In genomic region chr15:50944692-50945091, GRCh38 we compare ENCODE assay signal across 26 cellular contexts. TPM values are rescaled to one million over a fixed set of nuclear protein-coding genes. Genes with fewer than 3 reads are reported as not detected.
DNase-seq lines count a peak whose midpoint lies in the region; ATAC-seq, FAIRE-seq and TF ChIP-seq lines count a peak whose summit lies in the region.
"Had no signal": no experiment of that assay in that cellular context is flagged by ENCODE, and none has a peak within 500 bp of the region (broad histone marks: within the 10 kb centered on the region; RNA-seq: fewer than 3 reads in every experiment).

No MANE protein-coding gene starts in this region.

- no peak overlapping the region for H2BK15ac ChIP-seq in H1 (ENCODE audit: low read length)

- H3K36me3 ChIP-seq in H1 (ENCODE audit: control insufficient read depth in 2 of 4, insufficient read depth in 4 of 4, low read length in 3 of 4): peaks cover 0 to 4% (median 1%) of the 10 kb centered on the region in 4 experiments; a peak in 3 of 8 replicates
- peaks cover 0 to 34% of the 10 kb centered on the region in 2 donors for H3K36me3 ChIP-seq in gastrocnemius medialis

- in situ Hi-C loops in G401 (cut with HindIII; ENCODE audit: low sequenced_read_pairs) (no loop called here), gastrocnemius medialis (cut with MboI; ENCODE audit: low sequenced_read_pairs in 4 of 4) (no loop called here)

- TF ChIP-seq CTCF in H1 (IDR thresholded peaks at IDR 0.05; ENCODE audit: control extremely low read depth in 1 of 3, insufficient read depth in 1 of 3, low read depth in 1 of 3, low read length in 3 of 3) (no peak), fibroblast of the aortic adventitia (IDR thresholded peaks at IDR 0.05; ENCODE audit: insufficient read depth, low read length) (no peak), gastrocnemius medialis (IDR thresholded peaks at IDR 0.05 in 4 of 5, conservative IDR thresholded peaks at IDR 0.05 in 1 of 5) (no peak), nephron progenitor cell (IDR thresholded peaks at IDR 0.05) (no peak)

- H2BK12ac ChIP-seq in H1 (ENCODE audit: low read depth, low read length): no peak overlapping the region

- no peak overlapping the region for H2AFZ ChIP-seq in H1 (ENCODE audit: low read length)
- H2AFZ ChIP-seq: GM23338 had no signal

- no peak overlapping the region for H2AK5ac ChIP-seq in H1 (ENCODE audit: low read depth, low read length)

- H3K79me2 ChIP-seq in H1 (ENCODE audit: control insufficient read depth in 1 of 2, insufficient read depth in 2 of 2, low read length in 2 of 2): no peaks in the 10 kb centered on the region

- no peak overlapping the region for H3K18ac ChIP-seq in H1 (ENCODE audit: extremely low read depth, low read length)

- H3K9me3 ChIP-seq in H1 (ENCODE audit: insufficient read depth in 2 of 2, low read depth in 1 of 2, low read length in 1 of 2): no peaks in the 10 kb centered on the region
- H3K9me3 ChIP-seq in gastrocnemius medialis: no peaks in the 10 kb centered on the region
- H3K9me3 ChIP-seq: BLaER1 treated with 17β-estradiol and CSF1 and Interleukin-3, amounts not matched to agents 10 nM and 100 nM had no signal

- H2BK120ac ChIP-seq in H1 (replicated peaks; ENCODE audit: low read depth, low read length): no peak overlapping the region

- H3K27me3 ChIP-seq in H1 (replicated peaks in 1 of 4; ENCODE audit: control insufficient read depth in 3 of 4, extremely low read depth in 1 of 4, insufficient read depth in 3 of 4, low read length in 3 of 4) (no peaks in the 10 kb centered on the region), gastrocnemius medialis (no peaks in the 10 kb centered on the region)
- H3K27me3 ChIP-seq: BLaER1 treated with 17β-estradiol and CSF1 and Interleukin-3, amounts not matched to agents 10 nM and 100 nM had no signal

- FAIRE-seq in H1 (lab: Jason Lieb, UNC): peak; percentile 7
- FAIRE-seq: G401.6, GM19239, HTR-8/SVneo had no signal

- no peak overlapping the region for H4K5ac ChIP-seq in H1 (ENCODE audit: insufficient read length, low read depth, low read length)

- no peak for TF ChIP-seq POLR2A in H1 (IDR thresholded peaks at IDR 0.05; ENCODE audit: control extremely low read depth in 1 of 2, low read depth in 2 of 2, low read length in 2 of 2)
- no peak for TF ChIP-seq POLR2A in gastrocnemius medialis (IDR thresholded peaks at IDR 0.05)

- no peak overlapping the region for H3K4me3 Mint-ChIP-seq in nephron progenitor cell
- H3K4me3 Mint-ChIP-seq: B cell; CD4-positive, CD25-positive, alpha-beta regulatory T cell; CD8-positive, alpha-beta memory T cell; GM23338; HFFc6 had no signal

- no peak overlapping the region for H4K8ac ChIP-seq in H1 (ENCODE audit: extremely low read depth, insufficient read depth, low read length)

- no peak overlapping the region for H3K4me3 ChIP-seq in H1 (ENCODE audit: extremely low read depth in 1 of 4, insufficient read depth in 2 of 4, low read depth in 3 of 4, low read length in 4 of 4)
- H3K4me3 ChIP-seq in fibroblast of the aortic adventitia (ENCODE audit: low read depth, low read length): no peak overlapping the region
- no peak overlapping the region for H3K4me3 ChIP-seq in gastrocnemius medialis
- H3K4me3 ChIP-seq: BLaER1 treated with 17β-estradiol and CSF1 and Interleukin-3, amounts not matched to agents 10 nM and 100 nM; GM23338 had no signal

- ATAC-seq in gastrocnemius medialis (peak; percentile 50 to 77), HG03521 (IDR thresholded peaks at IDR 0.05; ENCODE audit: unreplicated experiment) (no peak)
- ATAC-seq: GM23338, HCT116 had no signal

- H3K9ac ChIP-seq in H1 (replicated peaks in 1 of 4; ENCODE audit: extremely low read depth in 1 of 4, low read depth in 3 of 4, low read length in 3 of 4): no peak overlapping the region
- H3K9ac ChIP-seq: BLaER1 treated with 17β-estradiol and CSF1 and Interleukin-3, amounts not matched to agents 10 nM and 100 nM had no signal

- H3K14ac ChIP-seq in H1 (ENCODE audit: insufficient read length): no peak overlapping the region

- no peak overlapping the region for H4K91ac ChIP-seq in H1 (replicated peaks; ENCODE audit: insufficient read length, low read length)

- H3K4ac ChIP-seq in H1 (replicated peaks; ENCODE audit: insufficient read length, low read depth, low read length): no peak overlapping the region

- H3K27me3 Mint-ChIP-seq in nephron progenitor cell (ENCODE audit: low read depth, poor library complexity): no peaks in the 10 kb centered on the region
- H3K27me3 Mint-ChIP-seq: B cell; CD4-positive, CD25-positive, alpha-beta regulatory T cell; CD8-positive, alpha-beta memory T cell had no signal

- TF ChIP-seq EP300 in H1 (IDR thresholded peaks at IDR 0.05; ENCODE audit: borderline replicate concordance in 1 of 2, low read depth in 2 of 2, low read length in 2 of 2): no peak

- CTCF ChIA-PET in H1 (lab: Charles Lee; ENCODE audit: partially characterized antibody): interaction anchor here (0.6 to 1.4 kb wide), 2 partner anchors 155 to 459 kb away, joined by 3 to 4 read pairs; no protein-coding TSS in a partner anchor

- no peaks in the 10 kb centered on the region for H3K4me1 Mint-ChIP-seq in nephron progenitor cell
- H3K4me1 Mint-ChIP-seq: B cell; CD8-positive, alpha-beta memory T cell; GM23338 had no signal

- no peaks in the 10 kb centered on the region for H4K20me1 ChIP-seq in H1 (replicated peaks in 1 of 2; ENCODE audit: control insufficient read depth in 1 of 2, insufficient read depth in 2 of 2, low read length in 2 of 2)
- H4K20me1 ChIP-seq: BLaER1 treated with 17β-estradiol and CSF1 and Interleukin-3, amounts not matched to agents 10 nM and 100 nM had no signal

- H3K4me1 ChIP-seq in H1 (replicated peaks in 1 of 4; ENCODE audit: control insufficient read depth in 3 of 4, insufficient read depth in 4 of 4, low read length in 3 of 4) (no peaks in the 10 kb centered on the region), gastrocnemius medialis (peaks cover 0 to 9% of the 10 kb centered on the region in 2 donors)

- no peak overlapping the region for H3K4me2 ChIP-seq in H1 (ENCODE audit: insufficient read depth in 1 of 2, low read depth in 2 of 2, low read length in 2 of 2)
- H3K4me2 ChIP-seq: GM23338 had no signal

- no peaks in the 10 kb centered on the region for H3K23me2 ChIP-seq in H1 (ENCODE audit: low read depth, low read length)

- H2BK5ac ChIP-seq in H1 (ENCODE audit: low read depth, low read length): no peak overlapping the region

- no peaks in the 10 kb centered on the region for H3K79me1 ChIP-seq in H1 (ENCODE audit: low read depth, low read length)

- H2BK20ac ChIP-seq in H1 (ENCODE audit: low read length): no peak overlapping the region

- no peaks in the 10 kb centered on the region for H3K9me3 Mint-ChIP-seq in nephron progenitor cell
- H3K9me3 Mint-ChIP-seq: CD4-positive, CD25-positive, alpha-beta regulatory T cell; CD8-positive, alpha-beta memory T cell; GM23338; HFFc6 had no signal

- POLR2A ChIA-PET in H1 (lab: Charles Lee; ENCODE audit: partially characterized antibody): no interaction called here

- no peak overlapping the region for H3K27ac Mint-ChIP-seq in nephron progenitor cell
- H3K27ac Mint-ChIP-seq: B cell; CD8-positive, alpha-beta memory T cell; GM23338; HFFc6 had no signal

- no peak for TF ChIP-seq RAD21 in H1 (IDR thresholded peaks at IDR 0.05 in 1 of 2, conservative IDR thresholded peaks at IDR 0.05 in 1 of 2; ENCODE audit: low read depth in 2 of 2, low read length in 2 of 2)

- H3K36me3 Mint-ChIP-seq in nephron progenitor cell (ENCODE audit: low read depth): peaks cover 33% of the 10 kb centered on the region

- DNase-seq in G401 (ENCODE audit: low spot score) (peak; percentile 7), H1 (ENCODE audit: low read depth in 1 of 2, low spot score in 2 of 2) (no peak), fibroblast of the aortic adventitia (ENCODE audit: low read depth) (peak; percentile 71), gastrocnemius medialis (no peak), T-helper 9 cell (no peak), nephron progenitor cell (no peak)
- no peak for DNase-seq in activated CD4-positive, alpha-beta T cell treated with anti-CD3 and anti-CD28 coated beads, Interleukin-2, amount 50 U/mL, for 1 hour
- DNase-seq: 8988T; CD4-positive, CD25-positive, alpha-beta regulatory T cell; CD8-positive, alpha-beta memory T cell; COR-L47; DMS 273 treated with DMSO at 0.1 percent for 48 hours; DMS53; DND-41; EL; H7; HFFc6; IMR-90 had no signal

- H3K23ac ChIP-seq in H1 (ENCODE audit: insufficient read length): no peak overlapping the region

- no peak overlapping the region for H3K27ac ChIP-seq in H1 (ENCODE audit: low read depth, low read length)
- H3K27ac ChIP-seq in gastrocnemius medialis: peak overlapping the region in 1 of 4 donors; percentile 12
- H3K27ac ChIP-seq: BLaER1 treated with 17β-estradiol and CSF1 and Interleukin-3, amounts not matched to agents 10 nM and 100 nM had no signal

- 91% methylated on average over 3 of the region's 3 CpGs; no CpG with 5 or more reads in 1 of the 2 experiments for WGBS in H1 (ENCODE audit: extremely low coverage in 1 of 2, insufficient coverage in 1 of 2, insufficient read length in 1 of 2, insufficient replicate concordance in 2 of 2, low coverage in 1 of 2, low lambda C conversion rate in 2 of 2, missing lambda C conversion rate in 1 of 2), 2 experiments

- H3K56ac ChIP-seq in H1 (replicated peaks; ENCODE audit: insufficient read length, low read depth, low read length): no peak overlapping the region

- intact Hi-C loops in gastrocnemius medialis (cut with DNase I; ENCODE audit: low total_unique reads): no loop called here

TF ChIP-seq in H1, 55 proteins besides CTCF, POLR2A, EP300 and RAD21 (continues in another document):
- TF ChIP-seq CHD1 (IDR thresholded peaks at IDR 0.05; ENCODE audit: low read depth, low read length) (no peak), KDM4A (IDR thresholded peaks at IDR 0.05; ENCODE audit: low read depth, low read length, severe bottlenecking) (no peak), YY1 (IDR thresholded peaks at IDR 0.05; ENCODE audit: low read depth, low read length) (no peak), EGR1 (IDR thresholded peaks at IDR 0.05; ENCODE audit: borderline replicate concordance, low read depth, low read length) (no peak), PHF8 (conservative IDR thresholded peaks at IDR 0.05; ENCODE audit: low read depth, low read length) (no peak), NANOG (IDR thresholded peaks at IDR 0.05; ENCODE audit: insufficient read depth, low read depth, low read length, poor library complexity, severe bottlenecking) (no peak)

RNA-seq across cellular contexts. Expression of gene AP4E1, which starts 36.2 kb away (rescaled TPM):
- 7.9 and 10.5 TPM in 2 replicates for total RNA-seq in G401 (2014; rRNA removed; shearing (Covaris generic))
- total RNA-seq in H1 (2021; fragmentation: NEBNext Ultra II Directional; extraction: Animal tissue kit (Norgen Biotek cat#: 25700)): 9.3 and 10.9 TPM in 2 replicates
- polyA plus RNA-seq in H1 (2011; rRNA removed): 1.1 and 1.4 TPM in 2 replicates
- polyA plus RNA-seq in H1 (2011; cell fraction: cytosol; rRNA removed): 2.2 TPM
- 0.91 TPM for polyA plus RNA-seq in H1 (2011; cell fraction: nucleus; rRNA removed)
- polyA plus RNA-seq in H1 (2012, experiment 1 of 2): 2.3 to 5.3 TPM (median 3.2 TPM) in 4 replicates
- 0.24 TPM for polyA plus RNA-seq in H1 (2012, experiment 2 of 2)
- polyA plus RNA-seq in H1 (2013, experiment 1 of 2): 3.6 TPM
- polyA plus RNA-seq in H1 (2013, experiment 2 of 2): 3.3 TPM
- polyA minus RNA-seq in H1 (2011; rRNA and poly(A)+ RNA removed): 3.8 and 6.0 TPM in 2 replicates
- 3.3 TPM for polyA minus RNA-seq in H1 (2011; cell fraction: cytosol; rRNA and poly(A)+ RNA removed)
- 5.3 TPM for polyA minus RNA-seq in H1 (2011; cell fraction: nucleus; rRNA and poly(A)+ RNA removed)
- total RNA-seq in fibroblast of the aortic adventitia (ENCODE audit: low replicate concordance): 12.2 and 17.1 TPM in 2 replicates
- 10 to 100 TPM; 11.6 to 14.0 (median 13.4) TPM for total RNA-seq in gastrocnemius medialis

Comparison
In these comparisons a context has a peak if more than half of its experiments do, and no peak if none do; other contexts are left out.
1. DNase-seq: peak in G401 (single experiment) and fibroblast of the aortic adventitia (single experiment); none in H1 (0 of 2), gastrocnemius medialis (0 of 2), T-helper 9 cell (single experiment), nephron progenitor cell (single experiment) and activated CD4-positive, alpha-beta T cell treated with anti-CD3 and anti-CD28 coated beads, Interleukin-2, amount 50 U/mL, for 1 hour (single experiment).